22 cellular contexts compared by ENCODE assay signal in the genomic region with DNA sequence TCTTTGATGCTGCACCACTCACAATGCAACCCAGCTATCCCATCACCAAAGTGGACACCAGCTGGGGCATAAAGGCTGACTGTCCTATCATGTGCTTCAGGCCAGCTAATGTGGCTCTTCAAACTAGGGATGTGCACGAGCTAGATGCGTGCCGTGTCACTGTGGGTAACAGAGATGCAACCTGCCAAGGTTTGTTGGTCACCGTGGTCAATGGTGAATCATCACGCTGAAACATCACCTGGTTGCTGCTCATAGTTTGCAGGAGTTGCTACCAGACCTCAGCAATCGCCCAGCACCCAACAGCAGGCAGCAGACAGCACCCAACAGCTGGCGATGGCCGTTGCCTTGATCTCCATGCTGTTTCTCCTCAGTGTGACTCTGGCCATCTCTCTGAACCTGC. TPM values are rescaled to one million over a fixed set of nuclear protein-coding genes. Genes with fewer than 3 reads are reported as not detected.
"Had no signal": no experiment of that assay in that cellular context is flagged by ENCODE, and none has a peak within 500 bp of the region (broad histone marks: within the 10 kb centered on the region; RNA-seq: fewer than 3 reads in every experiment).

No MANE protein-coding gene starts in this region.

- H3K4me1 ChIP-seq: foreskin keratinocyte, psoas muscle, right atrium auricular region, thyroid gland, upper lobe of right lung had no signal

- H3K27me3 ChIP-seq: ovary, right atrium auricular region, thyroid gland had no signal

- DNase-seq: activated CD4-positive, alpha-beta memory T cell treated with anti-CD3 and anti-CD28 coated beads, Interleukin-2, amount 10 ng/mL, durations not matched to agents 7 days and 5 days; aorta; central memory CD4-positive, alpha-beta T cell; effector memory CD4-positive, alpha-beta T cell; foreskin keratinocyte; kidney; ovary; psoas muscle; stimulated activated CD4-positive, alpha-beta T cell treated with anti-CD3 and anti-CD28 coated beads, Interleukin-4, amount 100 ng/mL, for 24 hours; stimulated activated naive CD8-positive, alpha-beta T cell treated with anti-CD3 and anti-CD28 coated beads, Interleukin-15, Interleukin-2, amounts not matched to agents 100 U/mL and 50 U/mL, for 24 hours; substantia nigra; T1000; thyroid gland; upper lobe of right lung had no signal

- H3K27ac ChIP-seq: foreskin keratinocyte, neutrophil, ovary, psoas muscle, right atrium auricular region, thyroid gland, upper lobe of right lung had no signal

- H3K27ac Mint-ChIP-seq: activated CD4-positive, alpha-beta memory T cell treated with anti-CD3 and anti-CD28 coated beads, Interleukin-2, amount 10 ng/mL, durations not matched to agents 7 days and 5 days; activated naive CD4-positive, alpha-beta T cell treated with anti-CD3 and anti-CD28 coated beads, Interleukin-2, amount 50 U/mL, for 72 hours; activated T-helper 17 cell treated with anti-CD3 and anti-CD28 coated beads, Interleukin-2, amount 50 U/mL, for 72 hours; brain; natural killer cell treated with Interleukin-12 subunit alpha and Interleukin-12 subunit beta and Interleukin-15 and Interleukin-18, amount 100 ng/mL, for 72 hours; WTC11 had no signal

- H3K36me3 ChIP-seq: neutrophil, ovary, right atrium auricular region, thyroid gland, upper lobe of right lung had no signal

- H3K9me3 ChIP-seq: thyroid gland, upper lobe of right lung had no signal

- H3K4me3 ChIP-seq: ovary, right atrium auricular region, thyroid gland, upper lobe of right lung had no signal

- H3K4me3 Mint-ChIP-seq: activated CD4-positive, alpha-beta memory T cell treated with anti-CD3 and anti-CD28 coated beads, Interleukin-2, amount 10 ng/mL, durations not matched to agents 7 days and 5 days; activated T-helper 17 cell treated with anti-CD3 and anti-CD28 coated beads, Interleukin-2, amount 50 U/mL, for 72 hours; brain; natural killer cell treated with Interleukin-12 subunit alpha and Interleukin-12 subunit beta and Interleukin-15 and Interleukin-18, amount 100 ng/mL, for 72 hours; WTC11 had no signal

- ATAC-seq: activated T-helper 17 cell treated with anti-CD3 and anti-CD28 coated beads, Interleukin-2, amount 50 U/mL, for 72 hours; foreskin keratinocyte; left lobe of liver; stimulated activated naive CD8-positive, alpha-beta T cell treated with anti-CD3 and anti-CD28 coated beads, Interleukin-15, Interleukin-2, amounts not matched to agents 100 U/mL and 50 U/mL, for 24 hours; upper lobe of right lung; WTC11 had no signal

RNA-seq across cellular contexts. Expression of a gene that starts 2.1 kb away (rescaled TPM):
- polyA plus RNA-seq: foreskin keratinocyte had no signal

RNA-seq across cellular contexts. Expression of a gene that starts 10.3 kb away (rescaled TPM):
- total RNA-seq: activated naive CD4-positive, alpha-beta T cell treated with anti-CD3 and anti-CD28 coated beads, Interleukin-2, amount 50 U/mL, for 72 hours; activated T-helper 17 cell treated with anti-CD3 and anti-CD28 coated beads, Interleukin-2, amount 50 U/mL, for 72 hours; natural killer cell treated with Interleukin-12 subunit alpha and Interleukin-12 subunit beta and Interleukin-15 and Interleukin-18, amount 100 ng/mL, for 72 hours had no signal

RNA-seq across cellular contexts. Expression of a gene that starts 15.4 kb away (rescaled TPM):
- total RNA-seq: activated CD4-positive, alpha-beta memory T cell treated with anti-CD3 and anti-CD28 coated beads, Interleukin-2, amount 10 ng/mL, durations not matched to agents 7 days and 5 days; activated naive CD4-positive, alpha-beta T cell treated with anti-CD3 and anti-CD28 coated beads, Interleukin-2, amount 50 U/mL, for 72 hours; foreskin keratinocyte; natural killer cell treated with Interleukin-12 subunit alpha and Interleukin-12 subunit beta and Interleukin-15 and Interleukin-18, amount 100 ng/mL, for 72 hours had no signal

RNA-seq across cellular contexts. Expression of a gene that starts 21.7 kb away (rescaled TPM):
- total RNA-seq: activated naive CD4-positive, alpha-beta T cell treated with anti-CD3 and anti-CD28 coated beads, Interleukin-2, amount 50 U/mL, for 72 hours; activated T-helper 17 cell treated with anti-CD3 and anti-CD28 coated beads, Interleukin-2, amount 50 U/mL, for 72 hours; foreskin keratinocyte had no signal
- polyA plus RNA-seq: foreskin keratinocyte had no signal
